ENCODE assay signal across 12 cellular contexts in the genomic region with DNA sequence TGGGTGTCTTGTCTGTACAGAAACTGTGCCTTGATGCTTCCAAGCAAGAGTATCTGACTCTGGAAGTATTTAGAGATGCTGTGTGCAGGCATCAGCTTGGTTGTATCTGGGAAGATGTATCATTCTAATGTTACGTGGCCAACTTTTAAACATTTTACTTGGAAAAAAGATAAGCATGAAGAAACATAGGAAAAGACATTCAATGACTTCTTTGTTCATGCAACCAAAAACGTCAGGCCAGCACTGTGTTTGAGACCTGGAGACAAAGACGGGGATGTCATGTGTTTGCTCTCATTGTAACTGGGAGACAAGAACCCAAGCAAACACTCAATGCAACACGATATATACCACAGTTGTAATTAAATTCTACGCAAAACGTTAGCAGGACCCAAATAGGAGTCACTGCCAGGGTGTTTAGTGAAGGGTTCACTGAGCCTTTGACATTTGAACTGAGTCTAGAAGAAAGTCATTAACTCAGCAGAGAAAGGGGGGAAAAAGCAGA. TPM values are rescaled to one million over a fixed set of nuclear protein-coding genes. Genes with fewer than 3 reads are reported as not detected.
DNase-seq lines count a peak whose midpoint lies in the region; ATAC-seq and TF ChIP-seq lines count a peak whose summit lies in the region.
"Had no signal": no experiment of that assay in that cellular context is flagged by ENCODE, and none has a peak within 500 bp of the region (broad histone marks: within the 10 kb centered on the region; RNA-seq: fewer than 3 reads in every experiment).

No MANE protein-coding gene starts in this region.

- H3K27me3 Mint-ChIP-seq in activated naive CD4-positive, alpha-beta T cell treated with anti-CD3 and anti-CD28 coated beads for 36 hours (ENCODE audit: low read depth), result peaks cover 2% of the 10 kb centered on the region

- H2AFZ ChIP-seq in parathyroid adenoma, result peak overlapping the region; percentile 47

- no peaks in the 10 kb centered on the region for H3K27me3 ChIP-seq in BLaER1 treated with 17β-estradiol and CSF1 and Interleukin-3, amounts not matched to agents 10 nM and 100 nM
- H3K27me3 ChIP-seq in esophagus squamous epithelium (no peaks in the 10 kb centered on the region), parathyroid adenoma (ENCODE audit: control insufficient read depth, insufficient read depth, low read length) (no peaks in the 10 kb centered on the region)
- H3K27me3 ChIP-seq: brain microvascular endothelial cell had no signal

- TF ChIP-seq POLR2A in esophagus squamous epithelium (IDR thresholded peaks at IDR 0.05), result no peak

- H3K4me2 ChIP-seq in BLaER1 treated with 17β-estradiol and CSF1 and Interleukin-3, amounts not matched to agents 10 nM and 100 nM, result peak overlapping the region in 10 of 11 experiments; percentile 4 to 90 (median 74); a peak in 16 of 22 replicates
- H3K4me2 ChIP-seq in parathyroid adenoma (ENCODE audit: low read length), result no peak overlapping the region

- no peak overlapping the region for H3K4me3 Mint-ChIP-seq in activated naive CD4-positive, alpha-beta T cell treated with anti-CD3 and anti-CD28 coated beads for 36 hours
- H3K4me3 Mint-ChIP-seq: activated T-cell treated with anti-CD3 and anti-CD28 coated beads, Interleukin-2, amount 50 U/mL, for 4 hours had no signal

- DNase-seq in NCI-H2196 treated with DMSO at 0.1 percent for 48 hours (lab: John Stamatoyannopoulos, UW; ENCODE audit: unreplicated experiment), result peak; percentile 90
- DNase-seq in esophagus squamous epithelium (lab: John Stamatoyannopoulos, UW), result no peak
- no peak for DNase-seq in T-helper 2 cell
- DNase-seq in activated naive CD4-positive, alpha-beta T cell treated with anti-CD3 and anti-CD28 coated beads for 36 hours, result no peak
- DNase-seq: activated T-cell treated with anti-CD3 and anti-CD28 coated beads, Interleukin-2, amount 50 U/mL, for 4 hours; brain microvascular endothelial cell; kidney; NCI-H1048 had no signal

- H3K9me3 ChIP-seq in BLaER1 treated with 17β-estradiol and CSF1 and Interleukin-3, amounts not matched to agents 10 nM and 100 nM (replicated peaks in 1 of 11), result peaks cover 0 to 19% (median 6%) of the 10 kb centered on the region in 11 experiments; a peak in 9 of 22 replicates
- no peaks in the 10 kb centered on the region for H3K9me3 ChIP-seq in esophagus squamous epithelium
- no peaks in the 10 kb centered on the region for H3K9me3 ChIP-seq in parathyroid adenoma (ENCODE audit: control insufficient read depth, low read length)

- TF ChIP-seq CTCF in esophagus squamous epithelium (IDR thresholded peaks at IDR 0.05), result no peak
- no peak for TF ChIP-seq CTCF in parathyroid adenoma (IDR thresholded peaks at IDR 0.05)

- H3K27ac ChIP-seq in BLaER1 treated with 17β-estradiol and CSF1 and Interleukin-3, amounts not matched to agents 10 nM and 100 nM, result peak overlapping the region in 1 of 11 experiments; percentile 77; a peak in 1 of 22 replicates
- H3K27ac ChIP-seq in esophagus squamous epithelium, result peak overlapping the region in 3 of 4 donors; percentile 41 to 81 (median 72)
- H3K27ac ChIP-seq in parathyroid adenoma, result no peak overlapping the region

- H3K79me2 ChIP-seq in parathyroid adenoma, result no peaks in the 10 kb centered on the region

- no peaks in the 10 kb centered on the region for H3K36me3 ChIP-seq in BLaER1 treated with 17β-estradiol and CSF1 and Interleukin-3, amounts not matched to agents 10 nM and 100 nM
- H3K36me3 ChIP-seq in esophagus squamous epithelium (no peaks in the 10 kb centered on the region), parathyroid adenoma (ENCODE audit: control insufficient read depth, insufficient read depth, low read length) (no peaks in the 10 kb centered on the region)
- H3K36me3 ChIP-seq: brain microvascular endothelial cell had no signal

- peaks cover 31 to 53% (median 48%) of the 10 kb centered on the region in 10 experiments for H3K4me1 ChIP-seq in BLaER1 treated with 17β-estradiol and CSF1 and Interleukin-3, amounts not matched to agents 10 nM and 100 nM
- H3K4me1 ChIP-seq in esophagus squamous epithelium, result peaks cover 0 to 41% (median 8%) of the 10 kb centered on the region in 3 donors
- H3K4me1 ChIP-seq in parathyroid adenoma, result peaks cover 3% of the 10 kb centered on the region

- H3K27ac Mint-ChIP-seq in activated naive CD4-positive, alpha-beta T cell treated with anti-CD3 and anti-CD28 coated beads for 36 hours, result no peak overlapping the region

- ATAC-seq in HG03460 (IDR thresholded peaks at IDR 0.05; ENCODE audit: unreplicated experiment), result no peak
- ATAC-seq in GM18511 (IDR thresholded peaks at IDR 0.05; ENCODE audit: unreplicated experiment), result no peak
- ATAC-seq: activated T-cell treated with anti-CD3 and anti-CD28 coated beads, Interleukin-2, amount 50 U/mL, for 4 hours had no signal

- intact Hi-C loops in esophagus squamous epithelium (cut with DNase I), result no loop called here
- intact Hi-C loops in activated naive CD4-positive, alpha-beta T cell treated with anti-CD3 and anti-CD28 coated beads for 36 hours (cut with micrococcal nuclease), result no loop called here

- H4K20me1 ChIP-seq in BLaER1 treated with 17β-estradiol and CSF1 and Interleukin-3, amounts not matched to agents 10 nM and 100 nM, result no peaks in the 10 kb centered on the region

- CTCF ChIA-PET in activated naive CD4-positive, alpha-beta T cell treated with anti-CD3 and anti-CD28 coated beads for 36 hours (lab: Charles Lee), result no interaction called here

- WGBS in esophagus squamous epithelium, 2 donors, result 77 to 80% methylated on average over 6 of the region's 6 CpGs

- H3K36me3 Mint-ChIP-seq in activated naive CD4-positive, alpha-beta T cell treated with anti-CD3 and anti-CD28 coated beads for 36 hours (ENCODE audit: low read depth), result no peaks in the 10 kb centered on the region

- no peaks in the 10 kb centered on the region for H3K9me3 Mint-ChIP-seq in activated naive CD4-positive, alpha-beta T cell treated with anti-CD3 and anti-CD28 coated beads for 36 hours
- H3K9me3 Mint-ChIP-seq: activated T-cell treated with anti-CD3 and anti-CD28 coated beads, Interleukin-2, amount 50 U/mL, for 4 hours had no signal

- no peak overlapping the region for H3K4me3 ChIP-seq in BLaER1 treated with 17β-estradiol and CSF1 and Interleukin-3, amounts not matched to agents 10 nM and 100 nM
- H3K4me3 ChIP-seq in esophagus squamous epithelium (no peak overlapping the region), parathyroid adenoma (ENCODE audit: low read depth, low read length) (no peak overlapping the region)

- no peaks in the 10 kb centered on the region for H3K4me1 Mint-ChIP-seq in activated naive CD4-positive, alpha-beta T cell treated with anti-CD3 and anti-CD28 coated beads for 36 hours (ENCODE audit: low read depth)

- H3K9ac ChIP-seq in BLaER1 treated with 17β-estradiol and CSF1 and Interleukin-3, amounts not matched to agents 10 nM and 100 nM, result no peak overlapping the region
- no peak overlapping the region for H3K9ac ChIP-seq in parathyroid adenoma

RNA-seq across cellular contexts. Expression of a gene that starts 8.9 kb away (rescaled TPM):
- 10 to 100 TPM in 2 of 4 donors, 1 to 10 TPM in 2; 5.0 to 22.9 (median 14.0) TPM for total RNA-seq in esophagus squamous epithelium
- 10 to 100 TPM; 11.3 to 12.4 TPM for total RNA-seq in activated naive CD4-positive, alpha-beta T cell treated with anti-CD3 and anti-CD28 coated beads for 36 hours
